Comparison of ENCODE assay signal across 1 cellular context in the genomic region with DNA sequence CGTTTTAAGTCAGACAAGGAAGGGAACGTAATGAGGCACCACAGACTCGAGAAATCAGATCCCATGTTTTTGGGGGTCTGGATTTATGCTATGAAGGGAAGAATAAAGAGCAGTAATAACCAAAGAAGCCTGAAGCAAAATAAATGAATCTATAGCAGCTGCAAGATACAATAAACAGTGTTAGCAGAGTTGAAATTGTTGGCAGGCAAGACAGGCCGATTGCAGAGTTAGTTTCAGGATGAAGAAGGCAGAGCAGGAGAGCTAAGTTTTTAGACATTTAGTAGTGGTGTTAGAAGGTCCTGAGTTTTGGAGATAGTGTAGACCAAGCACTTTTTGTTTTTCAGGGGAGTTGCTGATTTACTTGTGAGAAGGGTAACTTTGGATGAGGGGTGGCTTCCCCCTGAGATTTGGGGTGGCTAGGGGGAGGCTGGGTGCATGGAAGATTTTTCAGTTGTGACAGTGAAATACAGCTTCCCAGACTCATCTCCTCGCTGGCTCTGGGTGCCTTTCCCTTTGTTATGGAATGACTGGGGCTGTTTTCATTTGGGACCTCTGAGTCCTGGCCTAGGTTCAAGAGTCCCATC.
TF ChIP-seq lines count a peak whose summit lies in the region.

No MANE protein-coding gene starts in this region.

TF ChIP-seq in GM23338, 12 proteins besides CTCF, POLR2A, EP300 and RAD21 (continued from another document):
- TF ChIP-seq, protein P1, sequence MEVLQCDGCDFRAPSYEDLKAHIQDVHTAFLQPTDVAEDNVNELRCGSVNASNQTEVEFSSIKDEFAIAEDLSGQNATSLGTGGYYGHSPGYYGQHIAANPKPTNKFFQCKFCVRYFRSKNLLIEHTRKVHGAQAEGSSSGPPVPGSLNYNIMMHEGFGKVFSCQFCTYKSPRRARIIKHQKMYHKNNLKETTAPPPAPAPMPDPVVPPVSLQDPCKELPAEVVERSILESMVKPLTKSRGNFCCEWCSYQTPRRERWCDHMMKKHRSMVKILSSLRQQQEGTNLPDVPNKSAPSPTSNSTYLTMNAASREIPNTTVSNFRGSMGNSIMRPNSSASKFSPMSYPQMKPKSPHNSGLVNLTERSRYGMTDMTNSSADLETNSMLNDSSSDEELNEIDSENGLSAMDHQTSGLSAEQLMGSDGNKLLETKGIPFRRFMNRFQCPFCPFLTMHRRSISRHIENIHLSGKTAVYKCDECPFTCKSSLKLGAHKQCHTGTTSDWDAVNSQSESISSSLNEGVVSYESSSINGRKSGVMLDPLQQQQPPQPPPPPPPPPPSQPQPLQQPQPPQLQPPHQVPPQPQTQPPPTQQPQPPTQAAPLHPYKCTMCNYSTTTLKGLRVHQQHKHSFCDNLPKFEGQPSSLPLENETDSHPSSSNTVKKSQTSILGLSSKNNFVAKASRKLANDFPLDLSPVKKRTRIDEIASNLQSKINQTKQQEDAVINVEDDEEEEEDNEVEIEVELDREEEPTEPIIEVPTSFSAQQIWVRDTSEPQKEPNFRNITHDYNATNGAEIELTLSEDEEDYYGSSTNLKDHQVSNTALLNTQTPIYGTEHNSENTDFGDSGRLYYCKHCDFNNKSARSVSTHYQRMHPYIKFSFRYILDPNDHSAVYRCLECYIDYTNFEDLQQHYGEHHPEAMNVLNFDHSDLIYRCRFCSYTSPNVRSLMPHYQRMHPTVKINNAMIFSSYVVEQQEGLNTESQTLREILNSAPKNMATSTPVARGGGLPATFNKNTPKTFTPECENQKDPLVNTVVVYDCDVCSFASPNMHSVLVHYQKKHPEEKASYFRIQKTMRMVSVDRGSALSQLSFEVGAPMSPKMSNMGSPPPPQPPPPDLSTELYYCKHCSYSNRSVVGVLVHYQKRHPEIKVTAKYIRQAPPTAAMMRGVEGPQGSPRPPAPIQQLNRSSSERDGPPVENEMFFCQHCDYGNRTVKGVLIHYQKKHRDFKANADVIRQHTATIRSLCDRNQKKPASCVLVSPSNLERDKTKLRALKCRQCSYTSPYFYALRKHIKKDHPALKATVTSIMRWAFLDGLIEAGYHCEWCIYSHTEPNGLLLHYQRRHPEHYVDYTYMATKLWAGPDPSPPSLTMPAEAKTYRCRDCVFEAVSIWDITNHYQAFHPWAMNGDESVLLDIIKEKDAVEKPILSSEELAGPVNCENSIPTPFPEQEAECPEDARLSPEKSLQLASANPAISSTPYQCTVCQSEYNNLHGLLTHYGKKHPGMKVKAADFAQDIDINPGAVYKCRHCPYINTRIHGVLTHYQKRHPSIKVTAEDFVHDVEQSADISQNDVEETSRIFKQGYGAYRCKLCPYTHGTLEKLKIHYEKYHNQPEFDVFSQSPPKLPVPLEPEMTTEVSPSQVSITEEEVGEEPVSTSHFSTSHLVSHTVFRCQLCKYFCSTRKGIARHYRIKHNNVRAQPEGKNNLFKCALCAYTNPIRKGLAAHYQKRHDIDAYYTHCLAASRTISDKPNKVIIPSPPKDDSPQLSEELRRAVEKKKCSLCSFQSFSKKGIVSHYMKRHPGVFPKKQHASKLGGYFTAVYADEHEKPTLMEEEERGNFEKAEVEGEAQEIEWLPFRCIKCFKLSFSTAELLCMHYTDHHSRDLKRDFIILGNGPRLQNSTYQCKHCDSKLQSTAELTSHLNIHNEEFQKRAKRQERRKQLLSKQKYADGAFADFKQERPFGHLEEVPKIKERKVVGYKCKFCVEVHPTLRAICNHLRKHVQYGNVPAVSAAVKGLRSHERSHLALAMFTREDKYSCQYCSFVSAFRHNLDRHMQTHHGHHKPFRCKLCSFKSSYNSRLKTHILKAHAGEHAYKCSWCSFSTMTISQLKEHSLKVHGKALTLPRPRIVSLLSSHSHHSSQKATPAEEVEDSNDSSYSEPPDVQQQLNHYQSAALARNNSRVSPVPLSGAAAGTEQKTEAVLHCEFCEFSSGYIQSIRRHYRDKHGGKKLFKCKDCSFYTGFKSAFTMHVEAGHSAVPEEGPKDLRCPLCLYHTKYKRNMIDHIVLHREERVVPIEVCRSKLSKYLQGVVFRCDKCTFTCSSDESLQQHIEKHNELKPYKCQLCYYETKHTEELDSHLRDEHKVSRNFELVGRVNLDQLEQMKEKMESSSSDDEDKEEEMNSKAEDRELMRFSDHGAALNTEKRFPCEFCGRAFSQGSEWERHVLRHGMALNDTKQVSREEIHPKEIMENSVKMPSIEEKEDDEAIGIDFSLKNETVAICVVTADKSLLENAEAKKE (CRISPR knock-in tag; IDR thresholded peaks at IDR 0.05), result no peak
- TF ChIP-seq ZNF114 (CRISPR knock-in tag; IDR thresholded peaks at IDR 0.05), result no peak
- TF ChIP-seq CREB1 (CRISPR knock-in tag; IDR thresholded peaks at IDR 0.05; ENCODE audit: low read depth), result no peak
- TF ChIP-seq, protein P2, sequence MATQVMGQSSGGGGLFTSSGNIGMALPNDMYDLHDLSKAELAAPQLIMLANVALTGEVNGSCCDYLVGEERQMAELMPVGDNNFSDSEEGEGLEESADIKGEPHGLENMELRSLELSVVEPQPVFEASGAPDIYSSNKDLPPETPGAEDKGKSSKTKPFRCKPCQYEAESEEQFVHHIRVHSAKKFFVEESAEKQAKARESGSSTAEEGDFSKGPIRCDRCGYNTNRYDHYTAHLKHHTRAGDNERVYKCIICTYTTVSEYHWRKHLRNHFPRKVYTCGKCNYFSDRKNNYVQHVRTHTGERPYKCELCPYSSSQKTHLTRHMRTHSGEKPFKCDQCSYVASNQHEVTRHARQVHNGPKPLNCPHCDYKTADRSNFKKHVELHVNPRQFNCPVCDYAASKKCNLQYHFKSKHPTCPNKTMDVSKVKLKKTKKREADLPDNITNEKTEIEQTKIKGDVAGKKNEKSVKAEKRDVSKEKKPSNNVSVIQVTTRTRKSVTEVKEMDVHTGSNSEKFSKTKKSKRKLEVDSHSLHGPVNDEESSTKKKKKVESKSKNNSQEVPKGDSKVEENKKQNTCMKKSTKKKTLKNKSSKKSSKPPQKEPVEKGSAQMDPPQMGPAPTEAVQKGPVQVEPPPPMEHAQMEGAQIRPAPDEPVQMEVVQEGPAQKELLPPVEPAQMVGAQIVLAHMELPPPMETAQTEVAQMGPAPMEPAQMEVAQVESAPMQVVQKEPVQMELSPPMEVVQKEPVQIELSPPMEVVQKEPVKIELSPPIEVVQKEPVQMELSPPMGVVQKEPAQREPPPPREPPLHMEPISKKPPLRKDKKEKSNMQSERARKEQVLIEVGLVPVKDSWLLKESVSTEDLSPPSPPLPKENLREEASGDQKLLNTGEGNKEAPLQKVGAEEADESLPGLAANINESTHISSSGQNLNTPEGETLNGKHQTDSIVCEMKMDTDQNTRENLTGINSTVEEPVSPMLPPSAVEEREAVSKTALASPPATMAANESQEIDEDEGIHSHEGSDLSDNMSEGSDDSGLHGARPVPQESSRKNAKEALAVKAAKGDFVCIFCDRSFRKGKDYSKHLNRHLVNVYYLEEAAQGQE (IDR thresholded peaks at IDR 0.05; ENCODE audit: unreplicated experiment), result no peak
- TF ChIP-seq ZNF331 (CRISPR knock-in tag; IDR thresholded peaks at IDR 0.05; ENCODE audit: low read depth), result no peak
- no peak for TF ChIP-seq JUNB (IDR thresholded peaks at IDR 0.05; ENCODE audit: unreplicated experiment)
- no peak for TF ChIP-seq POLR2AphosphoS5 (IDR thresholded peaks at IDR 0.05; ENCODE audit: low read depth)
